17 cellular contexts compared by ENCODE assay signal in the genomic region with DNA sequence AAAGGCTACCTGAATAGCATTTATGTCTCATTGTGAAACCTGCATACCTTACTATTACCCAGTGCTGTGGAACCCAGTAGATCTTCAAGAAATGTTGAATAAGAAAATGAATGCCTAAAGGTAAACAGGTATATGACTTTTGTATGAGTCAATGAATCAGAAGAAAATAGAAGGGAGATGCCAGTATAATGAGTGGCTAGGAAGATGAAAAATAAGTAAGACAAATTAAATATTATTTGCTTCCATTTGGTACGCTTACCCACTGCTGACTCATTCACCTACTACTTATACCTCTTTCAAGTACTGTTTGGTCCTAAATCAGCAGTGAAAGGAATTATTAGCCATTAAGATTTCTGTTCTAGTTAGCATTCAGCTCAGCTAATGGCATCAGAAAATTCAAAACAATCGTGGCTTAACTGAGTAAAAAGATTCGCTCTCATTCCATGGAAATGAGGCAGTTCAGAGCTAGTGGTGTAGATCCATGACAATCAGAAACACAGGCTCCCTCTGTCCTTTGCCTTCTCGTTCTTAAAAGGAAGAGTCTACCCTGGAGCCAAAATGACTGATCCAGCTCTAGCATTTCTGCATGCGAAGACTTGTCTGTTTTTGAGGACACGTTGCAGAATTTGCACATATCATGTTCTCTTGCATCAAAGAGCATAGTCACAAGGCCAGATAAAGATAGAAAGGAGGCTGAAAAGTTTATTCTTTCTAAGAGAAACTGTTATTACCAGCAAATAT.
DNase-seq lines count a peak whose midpoint lies in the region; ATAC-seq and TF ChIP-seq lines count a peak whose summit lies in the region.
"Had no signal": no experiment of that assay in that cellular context is flagged by ENCODE, and none has a peak within 500 bp of the region (broad histone marks: within the 10 kb centered on the region; RNA-seq: fewer than 3 reads in every experiment).

No MANE protein-coding gene starts in this region.

- CTCF ChIA-PET in mammary epithelial cell (lab: Charles Lee; ENCODE audit: low non-redundant PET), result no interaction called here

- peak overlapping the region; percentile 81 for H2AFZ ChIP-seq in mammary epithelial cell (ENCODE audit: low read depth, low read length)
- H2AFZ ChIP-seq in smooth muscle cell (ENCODE audit: low read depth), result no peak overlapping the region

- H3F3A ChIP-seq in smooth muscle cell (ENCODE audit: low read depth), result no peaks in the 10 kb centered on the region

- no peaks in the 10 kb centered on the region for H3K9me3 Mint-ChIP-seq in endothelial cell (ENCODE audit: unreplicated experiment)
- H3K9me3 Mint-ChIP-seq: CD8-positive, alpha-beta T cell had no signal

- no peak overlapping the region for H3K4me3 Mint-ChIP-seq in endothelial cell (ENCODE audit: unreplicated experiment)
- H3K4me3 Mint-ChIP-seq: B cell; CD8-positive, alpha-beta T cell; HFFc6 had no signal

- TF ChIP-seq CTCF in mammary epithelial cell (conservative IDR thresholded peaks at IDR 0.05 in 1 of 2, IDR thresholded peaks at IDR 0.05 in 1 of 2; ENCODE audit: extremely low read depth in 1 of 2, insufficient read depth in 1 of 2, low read depth in 1 of 2, low read length in 2 of 2), result no peak
- TF ChIP-seq CTCF in foreskin keratinocyte (conservative IDR thresholded peaks at IDR 0.05), result no peak
- no peak for TF ChIP-seq CTCF in smooth muscle cell (IDR thresholded peaks at IDR 0.05; ENCODE audit: borderline replicate concordance, insufficient read depth, poor library complexity, severe bottlenecking)
- TF ChIP-seq CTCF in endothelial cell (IDR thresholded peaks at IDR 0.05; ENCODE audit: unreplicated experiment), result no peak

- TSS peak; percentile 94 for BruUV-seq in mammary epithelial cell (replicated peaks; lab: Mats Ljungman, UMichigan)

- WGBS in mammary epithelial cell (ENCODE audit: low coverage, missing lambda C conversion rate), result 3% methylated on average over 6 of the region's 6 CpGs
- WGBS in smooth muscle cell (ENCODE audit: low lambda C conversion rate), result 65% methylated on average over 6 of the region's 6 CpGs

- no peaks in the 10 kb centered on the region for H3K36me3 Mint-ChIP-seq in endothelial cell (ENCODE audit: low read depth, unreplicated experiment)
- H3K36me3 Mint-ChIP-seq: CD8-positive, alpha-beta T cell had no signal

- peak; percentile 38 for DNase-seq in HPDE6-E6E7 (ENCODE audit: extremely low spot score)
- peak; percentile 90 for DNase-seq in mammary epithelial cell
- peak; percentile 90 to 97 for DNase-seq in foreskin keratinocyte
- DNase-seq in smooth muscle cell (lab: John Stamatoyannopoulos, UW; ENCODE audit: unreplicated experiment), result no peak
- no peak for DNase-seq in CD1c-positive myeloid dendritic cell (ENCODE audit: extremely low spot score)
- no peak for DNase-seq in endothelial cell (ENCODE audit: low spot score)
- DNase-seq: ACHN; C1 segment of cervical spinal cord; Caco-2; CD8-positive, alpha-beta T cell; DND-41; GDM1; HCEC 1CT; HFFc6 had no signal

- H3K9me3 ChIP-seq in mammary epithelial cell (replicated peaks; ENCODE audit: insufficient read depth, low read length) (no peaks in the 10 kb centered on the region), smooth muscle cell (replicated peaks; ENCODE audit: low read depth) (no peaks in the 10 kb centered on the region)
- H3K9me3 ChIP-seq: Caco-2 had no signal

- H4K20me1 ChIP-seq in mammary epithelial cell (ENCODE audit: insufficient read depth, low read length) (no peaks in the 10 kb centered on the region), smooth muscle cell (ENCODE audit: low read depth) (no peaks in the 10 kb centered on the region)

- H3K36me3 ChIP-seq in mammary epithelial cell (ENCODE audit: insufficient read depth, low read length), result no peaks in the 10 kb centered on the region
- H3K36me3 ChIP-seq in smooth muscle cell (ENCODE audit: low read depth), result no peaks in the 10 kb centered on the region

- dilution Hi-C loops in mammary epithelial cell (cut with HindIII; ENCODE audit: low sequenced_read_pairs), result no loop called here

- H3K9ac ChIP-seq in mammary epithelial cell (ENCODE audit: insufficient read depth, low read length) (peak overlapping the region; percentile 52), smooth muscle cell (ENCODE audit: low read depth) (no peak overlapping the region)

- in situ Hi-C loops in mammary epithelial cell (cut with MboI; ENCODE audit: low sequenced_read_pairs in 2 of 2), result no loop called here

- H3K79me2 ChIP-seq in mammary epithelial cell (ENCODE audit: insufficient read depth, low read length) (no peaks in the 10 kb centered on the region), smooth muscle cell (ENCODE audit: low read depth) (no peaks in the 10 kb centered on the region)

- ATAC-seq in foreskin keratinocyte (peak; percentile 94), GM21528 (IDR thresholded peaks at IDR 0.05; ENCODE audit: low FRiP score, unreplicated experiment) (no peak)
- ATAC-seq: CD8-positive, alpha-beta T cell had no signal

- peak overlapping the region; percentile 77 for H3K4me2 ChIP-seq in mammary epithelial cell (ENCODE audit: insufficient read depth, low read depth, low read length)
- no peak overlapping the region for H3K4me2 ChIP-seq in smooth muscle cell

- peaks cover 18% of the 10 kb centered on the region for H3K4me1 ChIP-seq in mammary epithelial cell (ENCODE audit: insufficient read depth, low read length)
- peaks cover 16% of the 10 kb centered on the region for H3K4me1 ChIP-seq in foreskin keratinocyte
- no peaks in the 10 kb centered on the region for H3K4me1 ChIP-seq in smooth muscle cell (ENCODE audit: low read depth)
- H3K4me1 ChIP-seq: Caco-2 had no signal

- no peak overlapping the region for H3K27ac Mint-ChIP-seq in endothelial cell (ENCODE audit: unreplicated experiment)
- H3K27ac Mint-ChIP-seq: B cell; CD8-positive, alpha-beta T cell; HFFc6 had no signal

- intact Hi-C loops in mammary epithelial cell (cut with micrococcal nuclease), result loop anchor here (10.0 kb wide), 1 partner anchor 60 kb away; no protein-coding TSS in a partner anchor

- H3K4me1 Mint-ChIP-seq in endothelial cell (ENCODE audit: unreplicated experiment), result no peaks in the 10 kb centered on the region
- H3K4me1 Mint-ChIP-seq: B cell had no signal

- H3K27me3 Mint-ChIP-seq in endothelial cell (ENCODE audit: unreplicated experiment), result no peaks in the 10 kb centered on the region
- H3K27me3 Mint-ChIP-seq: B cell had no signal

- peak overlapping the region; percentile 8 to 39 (median 26) for H3K4me3 ChIP-seq in mammary epithelial cell (replicated peaks in 1 of 3; ENCODE audit: insufficient read depth in 1 of 3, low read depth in 2 of 3, low read length in 3 of 3)
- no peak overlapping the region for H3K4me3 ChIP-seq in smooth muscle cell

- peak overlapping the region; percentile 84 for H3K27ac ChIP-seq in mammary epithelial cell (ENCODE audit: insufficient read depth, low read depth, low read length)
- H3K27ac ChIP-seq in foreskin keratinocyte, result peak overlapping the region; percentile 86
- peak overlapping the region; percentile 73 for H3K27ac ChIP-seq in smooth muscle cell (ENCODE audit: low read depth)
- H3K27ac ChIP-seq: HL-60 had no signal

- H3K27me3 ChIP-seq in mammary epithelial cell (ENCODE audit: insufficient read depth, low read length) (no peaks in the 10 kb centered on the region), foreskin keratinocyte (no peaks in the 10 kb centered on the region), smooth muscle cell (ENCODE audit: low read depth) (no peaks in the 10 kb centered on the region)

Comparison
In these comparisons a context has a peak if more than half of its experiments do, and no peak if none do; other contexts are left out.
1. DNase-seq: peak in HPDE6-E6E7 (single experiment), mammary epithelial cell (single experiment) and foreskin keratinocyte (2 of 2); none in smooth muscle cell (single experiment), CD1c-positive myeloid dendritic cell (single experiment) and endothelial cell (single experiment).
2. Peak in every context shown above with its lines, with median percentiles within 50 percentile points of each other: H3K27ac ChIP-seq.